Comparison of ENCODE assay signal across 19 cellular contexts in the genomic region with DNA sequence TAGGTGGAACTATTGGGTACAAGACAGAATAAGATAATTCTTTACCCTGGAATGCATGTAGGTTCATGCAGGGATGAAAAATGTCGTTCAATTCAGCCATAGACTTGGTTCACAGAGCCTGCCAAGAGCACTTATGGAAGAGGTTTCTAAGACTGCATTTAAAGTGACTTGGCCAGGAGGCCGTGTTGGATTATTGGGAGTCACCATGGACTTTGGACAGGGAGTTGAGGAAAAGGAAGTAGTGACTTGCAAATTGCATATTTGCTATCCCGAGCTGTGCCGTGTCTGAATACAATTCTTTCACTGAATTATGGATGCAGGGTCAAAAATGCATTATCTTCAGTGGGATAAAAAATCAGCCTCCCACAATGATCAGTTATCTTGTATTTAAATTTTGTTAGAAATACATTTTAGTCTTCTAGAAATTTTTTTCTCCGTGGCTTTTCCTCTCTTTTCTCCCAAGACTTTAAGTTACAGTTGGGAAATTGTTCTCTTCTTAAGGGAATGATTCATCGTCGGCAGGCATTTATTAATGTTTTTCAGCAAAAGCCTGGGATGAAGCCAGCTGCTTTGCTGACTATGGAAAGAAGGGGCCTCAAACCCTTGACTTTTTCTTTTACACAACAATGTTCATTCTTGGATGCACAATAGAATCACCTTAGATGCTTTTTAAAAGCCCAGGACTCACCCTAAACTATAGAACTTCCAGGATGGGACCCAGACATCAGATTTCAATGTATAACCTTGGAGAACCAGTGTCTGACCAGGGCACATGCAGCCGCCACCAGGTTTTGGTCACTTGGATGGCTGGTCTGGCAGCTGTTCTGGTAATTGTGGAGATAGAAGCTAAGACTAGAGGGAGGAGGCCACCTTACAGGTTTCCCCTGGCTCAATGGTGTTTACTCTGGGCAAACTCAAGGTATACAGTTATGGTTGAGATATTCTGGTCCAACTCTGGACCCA.
DNase-seq lines count a peak whose midpoint lies in the region; ATAC-seq and TF ChIP-seq lines count a peak whose summit lies in the region.
"Had no signal": no experiment of that assay in that cellular context is flagged by ENCODE, and none has a peak within 500 bp of the region (broad histone marks: within the 10 kb centered on the region; RNA-seq: fewer than 3 reads in every experiment).

No MANE protein-coding gene starts in this region.

- H3K9me3 Mint-ChIP-seq in CD14-positive monocyte: peaks cover 0 to 5% (median 3%) of the 10 kb centered on the region in 7 donors

- no peaks in the 10 kb centered on the region for H3K36me3 ChIP-seq in RWPE2 (ENCODE audit: low read depth)
- no peaks in the 10 kb centered on the region for H3K36me3 ChIP-seq in fibroblast of lung (ENCODE audit: control insufficient read depth, insufficient read depth, low read length)
- H3K36me3 ChIP-seq: uterus had no signal

- H4K20me1 ChIP-seq in fibroblast of lung (ENCODE audit: control insufficient read depth, extremely low read depth, insufficient read depth, low read length): no peaks in the 10 kb centered on the region

- H3K4me3 ChIP-seq in RWPE2 (ENCODE audit: severe bottlenecking): no peak overlapping the region
- H3K4me3 ChIP-seq in fibroblast of lung (replicated peaks in 1 of 4; ENCODE audit: control extremely low read depth in 1 of 4, insufficient read depth in 1 of 4, low read depth in 3 of 4, low read length in 4 of 4): no peak overlapping the region
- H3K4me3 ChIP-seq: GM12878, lung, uterus had no signal

- H3K4me1 Mint-ChIP-seq in CD14-positive monocyte: no peaks in the 10 kb centered on the region
- H3K4me1 Mint-ChIP-seq: immature natural killer cell; naive thymus-derived CD8-positive, alpha-beta T cell had no signal

- TF ChIP-seq CTCF in RWPE2 (IDR thresholded peaks at IDR 0.05; ENCODE audit: poor library complexity, severe bottlenecking) (no peak), fibroblast of lung (conservative IDR thresholded peaks at IDR 0.05 in 1 of 2, IDR thresholded peaks at IDR 0.05 in 1 of 2; ENCODE audit: low read depth in 1 of 2, low read length in 2 of 2) (no peak), CD14-positive monocyte (IDR thresholded peaks at IDR 0.05) (no peak)

- no peaks in the 10 kb centered on the region for H3K36me3 Mint-ChIP-seq in CD14-positive monocyte
- H3K36me3 Mint-ChIP-seq: immature natural killer cell; naive thymus-derived CD8-positive, alpha-beta T cell had no signal

- H3K4me3 Mint-ChIP-seq in CD14-positive monocyte: no peak overlapping the region
- H3K4me3 Mint-ChIP-seq: immature natural killer cell; naive thymus-derived CD8-positive, alpha-beta T cell; stimulated activated naive CD8-positive, alpha-beta T cell treated with anti-CD3 and anti-CD28 coated beads, Interleukin-15, Interleukin-2, amounts not matched to agents 100 ng/mL and 50 ng/mL, for 24 hours had no signal

- H3K27ac ChIP-seq in RWPE2 (ENCODE audit: poor library complexity, severe bottlenecking) (peak overlapping the region; percentile 17), fibroblast of lung (ENCODE audit: insufficient read depth, low read length) (no peak overlapping the region)
- H3K27ac ChIP-seq: uterus had no signal

- no peak overlapping the region for H3K27ac Mint-ChIP-seq in CD14-positive monocyte
- H3K27ac Mint-ChIP-seq: immature natural killer cell; naive thymus-derived CD8-positive, alpha-beta T cell; stimulated activated naive CD8-positive, alpha-beta T cell treated with anti-CD3 and anti-CD28 coated beads, Interleukin-15, Interleukin-2, amounts not matched to agents 100 ng/mL and 50 ng/mL, for 24 hours had no signal

- H3K27me3 ChIP-seq in RWPE2 (ENCODE audit: insufficient read depth, poor library complexity, severe bottlenecking) (no peaks in the 10 kb centered on the region), fibroblast of lung (ENCODE audit: control insufficient read depth, insufficient read depth, low read length) (no peaks in the 10 kb centered on the region)
- H3K27me3 ChIP-seq: uterus had no signal

- H3K9ac ChIP-seq in fibroblast of lung (ENCODE audit: insufficient read depth, low read length): no peak overlapping the region

- no peaks in the 10 kb centered on the region for H3K79me2 ChIP-seq in fibroblast of lung (ENCODE audit: control insufficient read depth, insufficient read depth, low read length)

- intact Hi-C loops in CD14-positive monocyte (cut with micrococcal nuclease): no loop called here

- no peak overlapping the region for H2AFZ ChIP-seq in fibroblast of lung (ENCODE audit: low read length)

- H3K4me2 ChIP-seq in fibroblast of lung (ENCODE audit: extremely low read depth, insufficient read depth, low read length): no peak overlapping the region

- peak; percentile 62 for DNase-seq in EL
- no peak for DNase-seq in RWPE2 (ENCODE audit: low spot score)
- DNase-seq in fibroblast of lung (ENCODE audit: low read depth in 2 of 2): peak; percentile 65 to 78
- DNase-seq in renal cortical epithelial cell (ENCODE audit: low read depth): peak; percentile 37
- no peak for DNase-seq in activated effector memory CD4-positive, alpha-beta T cell treated with anti-CD3 and anti-CD28 coated beads, Interleukin-2, amount 50 U/mL, for 16 hours
- no peak for DNase-seq in CD14-positive monocyte (ENCODE audit: low spot score)
- no peak for DNase-seq in DMS79 treated with DMSO at 0.1 percent for 48 hours (lab: John Stamatoyannopoulos, UW)
- DNase-seq: activated CD4-positive, CD25-positive, alpha-beta regulatory T cell treated with anti-CD3 and anti-CD28 coated beads, Interleukin-2, amount 50 U/mL, for 72 hours; activated effector memory CD4-positive, alpha-beta T cell treated with Interleukin-2 at 50 U/mL for 16 hours; immature natural killer cell; naive thymus-derived CD8-positive, alpha-beta T cell; NCI-H1930; NCI-H510A; SIG-M5; uterus had no signal

- H3K27me3 Mint-ChIP-seq in CD14-positive monocyte (ENCODE audit: low read depth in 3 of 3): peaks cover 0 to 2% (median 0%) of the 10 kb centered on the region in 3 donors
- H3K27me3 Mint-ChIP-seq: stimulated activated naive CD8-positive, alpha-beta T cell treated with anti-CD3 and anti-CD28 coated beads, Interleukin-15, Interleukin-2, amounts not matched to agents 100 ng/mL and 50 ng/mL, for 24 hours had no signal

- H3K4me1 ChIP-seq in RWPE2 (ENCODE audit: insufficient read depth, poor library complexity, severe bottlenecking): peaks cover 11% of the 10 kb centered on the region
- peaks cover 3% of the 10 kb centered on the region for H3K4me1 ChIP-seq in fibroblast of lung (ENCODE audit: control insufficient read depth, extremely low read depth, insufficient read depth, low read length)
- H3K4me1 ChIP-seq: uterus had no signal

- H3K9me3 ChIP-seq in RWPE2 (ENCODE audit: severe bottlenecking) (no peaks in the 10 kb centered on the region), fibroblast of lung (ENCODE audit: control insufficient read depth, insufficient read depth, low read depth, low read length) (no peaks in the 10 kb centered on the region)
- H3K9me3 ChIP-seq: uterus had no signal

- ATAC-seq in RWPE2 (ENCODE audit: low read depth) (no peak), HG03025 (IDR thresholded peaks at IDR 0.05; ENCODE audit: low FRiP score, unreplicated experiment) (no peak)
- ATAC-seq: GM12878; naive thymus-derived CD8-positive, alpha-beta T cell had no signal

Comparison
In these comparisons a context has a peak if more than half of its experiments do, and no peak if none do; other contexts are left out.
1. DNase-seq: peak in EL (single experiment), fibroblast of lung (2 of 2) and renal cortical epithelial cell (single experiment); none in RWPE2 (single experiment), activated effector memory CD4-positive, alpha-beta T cell treated with anti-CD3 and anti-CD28 coated beads, Interleukin-2, amount 50 U/mL, for 16 hours (single experiment), CD14-positive monocyte (single experiment) and DMS79 treated with DMSO at 0.1 percent for 48 hours (single experiment).